Comparison of ENCODE assay signal across 8 cellular contexts in genomic region chr5:137754236-137754960, GRCh38. TPM values are rescaled to one million over a fixed set of nuclear protein-coding genes. Genes with fewer than 3 reads are reported as not detected.
DNase-seq lines count a peak whose midpoint lies in the region; ATAC-seq and TF ChIP-seq lines count a peak whose summit lies in the region.

TSS of gene HNRNPA0 (minus strand) at chr5:137754363. CDS start at chr5:137754066, 297 bp downstream.

- H3K36me3 ChIP-seq in adipocyte (ENCODE audit: control insufficient read depth, insufficient read depth, low read length, severe bottlenecking) (no peaks in the 10 kb centered on the region), heart left ventricle (peaks cover 0 to 23% (median 0%) of the 10 kb centered on the region in 9 donors), upper lobe of left lung (no peaks in the 10 kb centered on the region)

- no peaks in the 10 kb centered on the region for H3K9me3 ChIP-seq in adipocyte (ENCODE audit: control insufficient read depth, low read length)
- H3K9me3 ChIP-seq in heart left ventricle: no peaks in the 10 kb centered on the region
- H3K9me3 ChIP-seq in upper lobe of left lung: no peaks in the 10 kb centered on the region

- H3K9ac ChIP-seq in adipocyte (ENCODE audit: low read length): peak within 1 kb of the TSS; percentile 93

- H3K4me3 ChIP-seq in GM12875 (ENCODE audit: low read depth, low read length): peak within 1 kb of the TSS; percentile 94
- H3K4me3 ChIP-seq in adipocyte (ENCODE audit: low read length): peak within 1 kb of the TSS; percentile 85
- H3K4me3 ChIP-seq in heart left ventricle: peak within 1 kb of the TSS; percentile 58 to 97 (median 82)
- peak within 1 kb of the TSS; percentile 69 to 93 (median 81) for H3K4me3 ChIP-seq in upper lobe of left lung

- H3K4me1 ChIP-seq in adipocyte (ENCODE audit: control insufficient read depth, insufficient read depth, low read length) (peaks cover 18% of the 10 kb centered on the region), heart left ventricle (peaks cover 2 to 36% (median 23%) of the 10 kb centered on the region in 12 donors), upper lobe of left lung (peaks cover 22 to 38% (median 25%) of the 10 kb centered on the region in 4 donors)

- TF ChIP-seq CTCF in GM12875 (IDR thresholded peaks at IDR 0.05; ENCODE audit: borderline replicate concordance, insufficient read depth, low read depth, low read length) (no peak), heart left ventricle (IDR thresholded peaks at IDR 0.05) (peak in 3 of 12 donors; percentile 8 to 22 (median 18)), upper lobe of left lung (IDR thresholded peaks at IDR 0.05) (peak in 4 of 6 experiments; percentile 19 to 48 (median 22))

- DNase-seq in NCI-H1436 (lab: John Stamatoyannopoulos, UW) (peak; percentile 95), T follicular helper cell (ENCODE audit: low read depth) (peak; percentile 93), adipocyte (ENCODE audit: low read depth) (peak; percentile 99), heart left ventricle (peak; percentile 96 to 98 (median 97)), posterior cingulate gyrus (peak; percentile 95 to 100 (median 97)), upper lobe of left lung (peak; percentile 97 to 100)

- intact Hi-C loops in heart left ventricle (cut with DNase I) (loop anchor here in 2 of 10 donors (5.0 to 10.0 kb wide), 2 partner anchors 133 to 280 kb away; partner anchors contain the start of genes FAM13B (in 1 of the 2) and PKD2L2 (in 1 of the 2)), posterior cingulate gyrus (cut with DNase I) (loop anchor here (10.0 kb wide), 1 partner anchor 130 kb away; the partner anchor contains the start of gene PKD2L2)

- peak within 1 kb of the TSS; percentile 94 to 100 (median 99) for H3K27ac ChIP-seq in heart left ventricle
- peak within 1 kb of the TSS; percentile 97 to 99 (median 98) for H3K27ac ChIP-seq in upper lobe of left lung

- H3K27me3 ChIP-seq in adipocyte (replicated peaks; ENCODE audit: control insufficient read depth, insufficient read depth, low read length) (no peaks in the 10 kb centered on the region), heart left ventricle (no peaks in the 10 kb centered on the region), upper lobe of left lung (no peaks in the 10 kb centered on the region)

- TF ChIP-seq EP300 in upper lobe of left lung (IDR thresholded peaks at IDR 0.05): peak in 1 of 4 donors; percentile 42

- ATAC-seq in HG02798 (IDR thresholded peaks at IDR 0.05; ENCODE audit: poor library complexity, unreplicated experiment): peak; percentile 83
- ATAC-seq in heart left ventricle: peak; percentile 93 to 98 (median 96)
- ATAC-seq in upper lobe of left lung (ENCODE audit: low FRiP score in 2 of 2): peak; percentile 96 to 99

- 1 to 2% (median 1%) methylated on average over 32 to 77 of the region's 77 CpGs for WGBS in heart left ventricle, 4 donors
- WGBS in upper lobe of left lung, 2 donors: 0% methylated on average over 36 to 67 of the region's 77 CpGs

- TF ChIP-seq POLR2A in heart left ventricle (IDR thresholded peaks at IDR 0.05) (peak; percentile 68 to 97), upper lobe of left lung (IDR thresholded peaks at IDR 0.05) (peak; percentile 72 to 99 (median 98))

RNA-seq across cellular contexts. Expression of gene HNRNPA0, which starts in this region (rescaled TPM):
- total RNA-seq in heart left ventricle (10 to 100 TPM in 7 of 9 donors, 1 to 10 TPM in 2; 4.0 to 21.0 (median 14.2) TPM), upper lobe of left lung (10 to 100 TPM in 5 of 6 donors, 1 to 10 TPM in 1; 8.4 to 26.3 (median 14.6) TPM)
- polyA plus RNA-seq in heart left ventricle: 10 to 100 TPM in 1 of 2 donors, 1 to 10 TPM in 1; 9.4 to 27.6 TPM

Comparison
In these comparisons a context has a peak if more than half of its experiments do, and no peak if none do; other contexts are left out.
1. Peak in every context shown above with its lines: DNase-seq, ATAC-seq, H3K4me3 ChIP-seq and H3K27ac ChIP-seq.